In genomic region chr4:81153714-81154323, GRCh38 we compare ENCODE assay signal across 8 cellular contexts.
A peak's percentile ranks its signal among the peaks of the same experiment; 100 is the strongest.
DNase-seq lines count a peak whose midpoint lies in the region; ATAC-seq, FAIRE-seq and TF ChIP-seq lines count a peak whose summit lies in the region.
"Not testable (repeated sequence)": the region's sequence is repeated elsewhere in the genome, so short reads cannot be mapped to it uniquely, and the experiment has no call there.

No MANE protein-coding gene starts in this region.

- not testable (repeated sequence) for TF ChIP-seq POLR2A in HCT116 (IDR thresholded peaks at IDR 0.05; ENCODE audit: borderline replicate concordance, extremely low read depth, insufficient read depth, insufficient read length); spleen (IDR thresholded peaks at IDR 0.05)

- H3K79me2 ChIP-seq in HCT116 (ENCODE audit: insufficient read depth, low read length); astrocyte (ENCODE audit: insufficient read depth, low read length): not testable (repeated sequence)

- CTCF ChIA-PET in HCT116 (lab: Charles Lee): not testable (repeated sequence)

- not testable (repeated sequence) for BruUV-seq in HCT116 (replicated peaks; lab: Mats Ljungman, UMichigan)

- H3K9me3 ChIP-seq in HCT116 (ENCODE audit: control insufficient read depth in 1 of 2, insufficient read depth in 1 of 2, low read depth in 1 of 2, low read length in 2 of 2); astrocyte (ENCODE audit: insufficient read depth, low read depth, low read length); lung (ENCODE audit: control insufficient read depth in 2 of 2, insufficient read depth in 1 of 2, low read length in 1 of 2); spleen: not testable (repeated sequence)

- H3K27ac Mint-ChIP-seq in activated CD4-positive, alpha-beta T cell treated with anti-CD3 and anti-CD28 coated beads, Interleukin-2, amount 10 ng/mL, durations not matched to agents 24 days and 14 days: peak overlapping the region; percentile 72
- not testable (repeated sequence) for H3K27ac Mint-ChIP-seq in astrocyte (ENCODE audit: unreplicated experiment)

- ATAC-seq in HCT116: peak; percentile 81
- ATAC-seq in lung (ENCODE audit: insufficient read depth, low FRiP score): not testable (repeated sequence)

- intact Hi-C loops in HCT116 (cut with micrococcal nuclease); activated CD4-positive, alpha-beta T cell treated with anti-CD3 and anti-CD28 coated beads, Interleukin-2, amount 10 ng/mL, durations not matched to agents 24 days and 14 days (cut with micrococcal nuclease); spleen (cut with DNase I; ENCODE audit: low total_unique reads): not testable (repeated sequence)

- not testable (repeated sequence) for TF ChIP-seq RAD21 in HCT116 (IDR thresholded peaks at IDR 0.05; ENCODE audit: low read depth)

- DNase-seq in HCT116 (ENCODE audit: low read depth, low spot score) (peak; percentile 27), NCI-H510A treated with DMSO at 0.1 percent for 48 hours (lab: John Stamatoyannopoulos, UW) (peak; percentile 16), lung (ENCODE audit: low spot score) (peak; percentile 31)
- DNase-seq in activated CD4-positive, alpha-beta T cell treated with anti-CD3 and anti-CD28 coated beads, Interleukin-2, amount 10 ng/mL, durations not matched to agents 24 days and 14 days: peak; percentile 73
- DNase-seq in astrocyte (ENCODE audit: low read depth); fibroblast of villous mesenchyme (ENCODE audit: low read depth); spleen: not testable (repeated sequence)

- H3K27ac ChIP-seq in 22Rv1 (peak overlapping the region; percentile 48), HCT116 (ENCODE audit: low read depth, low read length) (peak overlapping the region; percentile 56), spleen (peak overlapping the region in 1 of 8 donors; percentile 67)
- H3K27ac ChIP-seq in astrocyte (ENCODE audit: low read depth, low read length); lung (ENCODE audit: low read depth in 1 of 2, low read length in 1 of 2): not testable (repeated sequence)

- H3K4me1 Mint-ChIP-seq in activated CD4-positive, alpha-beta T cell treated with anti-CD3 and anti-CD28 coated beads, Interleukin-2, amount 10 ng/mL, durations not matched to agents 24 days and 14 days; astrocyte (ENCODE audit: low read depth, unreplicated experiment): not testable (repeated sequence)

- H3K4me2 ChIP-seq in HCT116 (ENCODE audit: low read length): peak overlapping the region; percentile 75
- H3K4me2 ChIP-seq in astrocyte (ENCODE audit: low read length): peak overlapping the region; percentile 15

- peak overlapping the region; percentile 85 for H3K4me3 Mint-ChIP-seq in activated CD4-positive, alpha-beta T cell treated with anti-CD3 and anti-CD28 coated beads, Interleukin-2, amount 10 ng/mL, durations not matched to agents 24 days and 14 days
- peak overlapping the region; percentile 76 for H3K4me3 Mint-ChIP-seq in astrocyte (ENCODE audit: unreplicated experiment)

- H3K36me3 ChIP-seq in HCT116 (ENCODE audit: control insufficient read depth in 1 of 2, insufficient read depth in 2 of 2, low read length in 2 of 2); astrocyte (ENCODE audit: insufficient read depth, low read length); lung (ENCODE audit: control insufficient read depth in 2 of 2, insufficient read depth in 2 of 2, low read length in 2 of 2); spleen: not testable (repeated sequence)

- H3K9me3 Mint-ChIP-seq in activated CD4-positive, alpha-beta T cell treated with anti-CD3 and anti-CD28 coated beads, Interleukin-2, amount 10 ng/mL, durations not matched to agents 24 days and 14 days; astrocyte (ENCODE audit: unreplicated experiment): not testable (repeated sequence)

- not testable (repeated sequence) for FAIRE-seq in astrocyte (lab: Jason Lieb, UNC)

- not testable (repeated sequence) for H3K27me3 ChIP-seq in HCT116 (ENCODE audit: insufficient read depth, low read length); astrocyte (ENCODE audit: insufficient read depth, low read length); lung (ENCODE audit: control insufficient read depth, insufficient read depth); spleen (replicated peaks in 1 of 7)

- RAD21 ChIA-PET in HCT116 (lab: Charles Lee; ENCODE audit: low non-redundant PET in 1 of 2, low total read pairs in 2 of 2, uncharacterized antibody in 2 of 2, unreplicated experiment in 2 of 2): not testable (repeated sequence)

- H3K27me3 Mint-ChIP-seq in activated CD4-positive, alpha-beta T cell treated with anti-CD3 and anti-CD28 coated beads, Interleukin-2, amount 10 ng/mL, durations not matched to agents 24 days and 14 days; astrocyte (ENCODE audit: low read depth, unreplicated experiment): not testable (repeated sequence)

- H3K9me2 ChIP-seq in HCT116 (ENCODE audit: insufficient read depth): not testable (repeated sequence)

- H3K9ac ChIP-seq in HCT116 (ENCODE audit: low read length): peak overlapping the region; percentile 54
- not testable (repeated sequence) for H3K9ac ChIP-seq in astrocyte (ENCODE audit: low read length)

- WGBS in lung, 2 donors: 44 to 77% methylated on average over 25 to 30 of the region's 30 CpGs
- 45 to 89% (median 69%) methylated on average over 21 to 30 of the region's 30 CpGs for WGBS in spleen, 5 donors

- POLR2A ChIA-PET in HCT116 (lab: Charles Lee): not testable (repeated sequence)

- H3K4me1 ChIP-seq in HCT116 (ENCODE audit: control insufficient read depth in 1 of 2, insufficient read depth in 2 of 2, low read length in 2 of 2): peaks cover 3 to 10% of the 10 kb centered on the region in 2 experiments; a peak in 3 of 4 replicates
- not testable (repeated sequence) for H3K4me1 ChIP-seq in astrocyte (ENCODE audit: insufficient read depth, low read length); lung (ENCODE audit: control insufficient read depth in 2 of 2, insufficient read depth in 2 of 2, low read length in 2 of 2); spleen

- H2AFZ ChIP-seq in HCT116 (ENCODE audit: low read depth, low read length, poor library complexity, severe bottlenecking): peak overlapping the region; percentile 95
- not testable (repeated sequence) for H2AFZ ChIP-seq in astrocyte (ENCODE audit: low read depth, low read length)

- H3K36me3 Mint-ChIP-seq in activated CD4-positive, alpha-beta T cell treated with anti-CD3 and anti-CD28 coated beads, Interleukin-2, amount 10 ng/mL, durations not matched to agents 24 days and 14 days (ENCODE audit: low read depth); astrocyte (ENCODE audit: low read depth, unreplicated experiment): not testable (repeated sequence)

- H4K20me1 ChIP-seq in HCT116 (ENCODE audit: insufficient read depth); astrocyte (ENCODE audit: insufficient read depth, low read length): not testable (repeated sequence)

- not testable (repeated sequence) for TF ChIP-seq CTCF in 22Rv1 (IDR thresholded peaks at IDR 0.05); HCT116 (IDR thresholded peaks at IDR 0.05 in 2 of 3, conservative IDR thresholded peaks at IDR 0.05 in 1 of 3; ENCODE audit: borderline replicate concordance in 1 of 3, insufficient read depth in 1 of 3, low read depth in 2 of 3, low read length in 2 of 3); astrocyte (IDR thresholded peaks at IDR 0.05; ENCODE audit: insufficient read depth, low read depth, low read length); fibroblast of villous mesenchyme (IDR thresholded peaks at IDR 0.05; ENCODE audit: insufficient read depth, low read depth, low read length); lung (IDR thresholded peaks at IDR 0.05; ENCODE audit: control extremely low read depth, extremely low read depth); spleen (IDR thresholded peaks at IDR 0.05 in 8 of 11, conservative IDR thresholded peaks at IDR 0.05 in 3 of 11)

- H3K4me3 ChIP-seq in HCT116 (replicated peaks in 1 of 2; ENCODE audit: low read depth in 1 of 2, low read length in 2 of 2) (peak overlapping the region; percentile 39 to 58), fibroblast of villous mesenchyme (ENCODE audit: low read depth, low read length) (peak overlapping the region; percentile 33), lung (peak overlapping the region; percentile 4), spleen (peak overlapping the region in 5 of 8 donors; percentile 12 to 67 (median 19))
- not testable (repeated sequence) for H3K4me3 ChIP-seq in astrocyte (ENCODE audit: insufficient read depth, low read depth, low read length)

TF ChIP-seq in HCT116, 20 proteins besides CTCF, POLR2A, EP300 and RAD21:
- peak; percentile 35 for TF ChIP-seq YY1 (IDR thresholded peaks at IDR 0.05; ENCODE audit: extremely low read depth, insufficient replicate concordance, low read depth, low read length)
